In genomic region chr18:74597662-74598349, GRCh38 we compare ENCODE assay signal across 8 cellular contexts. TPM values are rescaled to one million over a fixed set of nuclear protein-coding genes. Genes with fewer than 3 reads are reported as not detected.
DNase-seq lines count a peak whose midpoint lies in the region; ATAC-seq and TF ChIP-seq lines count a peak whose summit lies in the region.

TSS of gene ZNF407 (plus strand) at chr18:74597870. CDS start at chr18:74631020, 33,150 bp downstream.

- H3K27ac ChIP-seq in BLaER1, result peak within 1 kb of the TSS; percentile 97
- H3K27ac ChIP-seq in colonic mucosa, result peak within 1 kb of the TSS; percentile 96

- H3K4me3 ChIP-seq in BLaER1, result peak within 1 kb of the TSS; percentile 84
- H3K4me3 ChIP-seq in colonic mucosa, result peak within 1 kb of the TSS; percentile 94

- H3K9ac ChIP-seq in BLaER1 (peak within 1 kb of the TSS; percentile 98), colonic mucosa (ENCODE audit: low read depth in 2 of 2, low read length in 2 of 2) (peak within 1 kb of the TSS; percentile 91 to 95)

- no peaks in the 10 kb centered on the region for H3K9me3 ChIP-seq in BLaER1
- no peaks in the 10 kb centered on the region for H3K9me3 ChIP-seq in colonic mucosa

- ATAC-seq in GM19328 (IDR thresholded peaks at IDR 0.05; ENCODE audit: unreplicated experiment) (peak; percentile 75), HG03469 (IDR thresholded peaks at IDR 0.05; ENCODE audit: unreplicated experiment) (peak; percentile 31)

- H3K36me3 ChIP-seq in BLaER1, result peaks cover 20% of the 10 kb centered on the region; the same call in 1 of the 2 replicates
- H3K36me3 ChIP-seq in colonic mucosa, result no peaks in the 10 kb centered on the region

- H3K27me3 ChIP-seq in BLaER1, result no peaks in the 10 kb centered on the region
- no peaks in the 10 kb centered on the region for H3K27me3 ChIP-seq in colonic mucosa

- DNase-seq in NCI-H526 (lab: John Stamatoyannopoulos, UW), result peak; percentile 68 to 91
- peak; percentile 88 for DNase-seq in activated CD4-positive, alpha-beta T cell treated with anti-CD3 and anti-CD28 coated beads for 48 hours
- DNase-seq in colonic mucosa, result peak; percentile 93
- peak; percentile 98 for DNase-seq in left kidney (ENCODE audit: low read depth, low spot score)
- peak; percentile 73 for DNase-seq in stimulated activated CD4-positive, alpha-beta T cell treated with anti-CD3 and anti-CD28 coated beads, Interleukin-2, amount 100 ng/mL, for 4 hours (ENCODE audit: low read depth)

- TF ChIP-seq CTCF in colonic mucosa (IDR thresholded peaks at IDR 0.05), result no peak

- intact Hi-C loops in colonic mucosa (cut with DNase I), result loop anchor here (5.0 kb wide), 1 partner anchor 96 kb away; no protein-coding TSS in a partner anchor

- H3K4me1 ChIP-seq in BLaER1 (peaks cover 36% of the 10 kb centered on the region), colonic mucosa (peaks cover 7% of the 10 kb centered on the region)

- H4K20me1 ChIP-seq in BLaER1, result peaks cover 13% of the 10 kb centered on the region

- H3K4me2 ChIP-seq in BLaER1, result peak within 1 kb of the TSS; percentile 94

RNA-seq across cellular contexts. Expression of gene ZNF407, which starts in this region (rescaled TPM):
- total RNA-seq in colonic mucosa, result 10 to 100 TPM in 1 of 2 donors, 1 to 10 TPM in 1; 8.1 to 13.1 TPM

Comparison
In these comparisons a context has a peak if more than half of its experiments do, and no peak if none do; other contexts are left out.
1. Peak in every context shown above with its lines: DNase-seq, ATAC-seq, H3K4me3 ChIP-seq and H3K27ac ChIP-seq.